1 cellular context compared by ENCODE assay signal in genomic region chr2:133666621-133667020, GRCh38.
TF ChIP-seq lines count a peak whose summit lies in the region.

No MANE protein-coding gene starts in this region.

TF ChIP-seq in SK-N-SH, 30 proteins besides CTCF, POLR2A, EP300 and RAD21 (continued from another document):
- TF ChIP-seq ZBTB33 (IDR thresholded peaks at IDR 0.05; ENCODE audit: borderline replicate concordance, low read depth): no peak
- no peak for TF ChIP-seq FOSL2 (IDR thresholded peaks at IDR 0.05; ENCODE audit: borderline replicate concordance, low read depth)
- no peak for TF ChIP-seq RFX5 (IDR thresholded peaks at IDR 0.05; ENCODE audit: low read length)
- no peak for TF ChIP-seq GABPA (IDR thresholded peaks at IDR 0.05; ENCODE audit: low read depth)
- TF ChIP-seq TAF1 (IDR thresholded peaks at IDR 0.05; ENCODE audit: borderline replicate concordance, low read depth, low read length): no peak
- TF ChIP-seq RXRA (IDR thresholded peaks at IDR 0.05; ENCODE audit: borderline replicate concordance, low read depth): no peak
- TF ChIP-seq SIN3A (IDR thresholded peaks at IDR 0.05; ENCODE audit: borderline replicate concordance, low read depth, low read length): no peak
- TF ChIP-seq POLR2AphosphoS5 (IDR thresholded peaks at IDR 0.05; ENCODE audit: low read depth, low read length): no peak
